ENCODE assay signal across 10 cellular contexts in the genomic region with DNA sequence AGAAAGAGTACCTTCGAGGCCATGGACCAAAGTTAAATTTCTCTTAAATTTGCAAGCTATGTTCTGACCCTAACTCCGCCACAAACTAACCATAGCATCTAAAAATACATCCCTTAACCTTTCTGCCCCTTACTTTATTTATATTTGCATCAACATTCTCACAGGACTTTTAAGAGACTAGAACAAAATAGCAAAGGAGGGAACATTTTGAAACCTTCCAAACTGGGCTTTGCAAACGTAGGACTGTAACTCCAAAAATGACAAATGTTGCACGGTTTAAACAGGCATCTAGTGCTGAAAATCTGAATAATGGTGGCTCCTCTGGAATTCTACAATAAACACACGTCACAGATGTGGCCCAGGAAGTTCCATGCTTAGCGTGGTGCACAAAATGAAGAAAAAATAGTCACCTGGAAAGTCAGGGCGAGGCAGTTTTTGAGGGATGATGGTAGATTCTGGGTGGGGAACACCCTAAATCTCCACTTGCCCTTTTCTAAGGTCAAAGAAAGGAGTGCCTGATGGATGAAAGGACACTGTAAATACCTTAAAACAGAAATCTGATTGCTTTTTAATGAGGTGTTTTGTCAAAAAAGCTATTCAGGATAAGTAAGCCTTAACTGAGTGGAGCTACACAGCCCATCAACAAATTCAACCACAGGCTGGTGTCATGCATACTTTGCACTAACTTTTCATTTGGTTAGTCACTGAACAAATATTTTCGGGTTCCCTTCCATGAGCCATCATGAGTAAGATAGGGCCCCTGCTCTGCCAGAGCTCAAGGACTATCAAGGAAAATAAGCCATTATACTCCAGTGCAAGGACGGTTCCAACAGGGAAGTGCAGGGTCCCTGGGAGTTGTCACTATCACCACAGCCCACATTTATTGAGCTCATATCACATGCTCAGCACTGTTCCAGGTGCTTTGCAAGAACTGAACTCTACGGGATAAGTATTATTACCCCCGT. TPM values are rescaled to one million over a fixed set of nuclear protein-coding genes. Genes with fewer than 3 reads are reported as not detected.
DNase-seq lines count a peak whose midpoint lies in the region; ATAC-seq, FAIRE-seq and TF ChIP-seq lines count a peak whose summit lies in the region.
"Had no signal": no experiment of that assay in that cellular context is flagged by ENCODE, and none has a peak within 500 bp of the region (broad histone marks: within the 10 kb centered on the region; RNA-seq: fewer than 3 reads in every experiment).

No MANE protein-coding gene starts in this region.

- H3K4me3 Mint-ChIP-seq in IgD-negative memory B cell (peak overlapping the region in 3 of 4 donors; percentile 31 to 79 (median 77)), glutamatergic neuron (ENCODE audit: unreplicated experiment) (no peak overlapping the region)
- H3K4me3 Mint-ChIP-seq: dendritic cell treated with granulocyte-macrophage colony-stimulating factor and Interleukin-4, amounts not matched to agents 40 ng/mL and 50 ng/mL, for 4 days had no signal

- no peaks in the 10 kb centered on the region for H3K27me3 ChIP-seq in left lung

- peak overlapping the region; percentile 66 for H3K4me2 ChIP-seq in A549

- peaks cover 47% of the 10 kb centered on the region for H3K4me1 ChIP-seq in A549
- H3K4me1 ChIP-seq in left lung, result peaks cover 25 to 73% of the 10 kb centered on the region in 2 donors

- 23% methylated on average over 11 of the region's 11 CpGs for WGBS in A549 (ENCODE audit: missing lambda C conversion rate)

- H3K9me3 Mint-ChIP-seq in IgD-negative memory B cell (no peaks in the 10 kb centered on the region), glutamatergic neuron (ENCODE audit: unreplicated experiment) (no peaks in the 10 kb centered on the region)

- H3K27me3 Mint-ChIP-seq in IgD-negative memory B cell, result no peaks in the 10 kb centered on the region
- no peaks in the 10 kb centered on the region for H3K27me3 Mint-ChIP-seq in glutamatergic neuron (ENCODE audit: unreplicated experiment)
- H3K27me3 Mint-ChIP-seq: dendritic cell treated with granulocyte-macrophage colony-stimulating factor and Interleukin-4, amounts not matched to agents 40 ng/mL and 50 ng/mL, for 4 days had no signal

- H3K9me3 ChIP-seq in A549 (no peaks in the 10 kb centered on the region), left lung (no peaks in the 10 kb centered on the region)

- DNase-seq in A549 (ENCODE audit: low read depth in 1 of 2, low spot score in 1 of 2) (peak; percentile 75 to 78), caudate nucleus (lab: John Stamatoyannopoulos, UW) (no peak), left lung (no peak), glutamatergic neuron (no peak), NCI-H187 (lab: John Stamatoyannopoulos, UW) (no peak)
- DNase-seq: KBM-7 had no signal

- H3K4me1 Mint-ChIP-seq in IgD-negative memory B cell (peaks cover 66 to 85% (median 82%) of the 10 kb centered on the region in 3 donors), glutamatergic neuron (ENCODE audit: low read depth, unreplicated experiment) (peaks cover 4% of the 10 kb centered on the region)

- peaks cover 7% of the 10 kb centered on the region for H3K36me3 Mint-ChIP-seq in IgD-negative memory B cell
- H3K36me3 Mint-ChIP-seq in glutamatergic neuron (ENCODE audit: unreplicated experiment), result no peaks in the 10 kb centered on the region

- no peak for TF ChIP-seq POLR2A in A549 (IDR thresholded peaks at IDR 0.05; ENCODE audit: low read length)

- CTCF ChIA-PET in A549 (lab: Yijun Ruan, JAX), result interaction anchor here (0.8 to 0.9 kb wide), 2 partner anchors 22 to 160 kb away, joined by 3 read pairs; no protein-coding TSS in a partner anchor

- ATAC-seq in A549 (peak; percentile 92 to 94), left lung (peak; percentile 85), GM18502 (IDR thresholded peaks at IDR 0.05; ENCODE audit: poor library complexity, unreplicated experiment) (no peak), GM21360 (IDR thresholded peaks at IDR 0.05; ENCODE audit: unreplicated experiment) (no peak)

- no peaks in the 10 kb centered on the region for H3K36me3 ChIP-seq in left lung

- intact Hi-C loops in left lung (cut with DNase I), result no loop called here

- TF ChIP-seq RAD21 in A549 (conservative IDR thresholded peaks at IDR 0.05 in 1 of 2, IDR thresholded peaks at IDR 0.05 in 1 of 2), result 0 out of 5 replicates have a peak, but pooled peaks of 1 of the 2 experiments have one; percentile 6

- H3K4me3 ChIP-seq in A549, result no peak overlapping the region
- H3K4me3 ChIP-seq in left lung, result no peak overlapping the region

- POLR2A ChIA-PET in A549 (lab: Yijun Ruan, JAX), result interaction anchor here (0.5 to 1.2 kb wide), 5 partner anchors 19 to 466 kb away, joined by 3 to 5 read pairs (median 4); a partner anchor contains a TSS

- TF ChIP-seq EP300 in A549 (IDR thresholded peaks at IDR 0.05), result no peak

- H3K27ac Mint-ChIP-seq in IgD-negative memory B cell (peak overlapping the region; percentile 32 to 76 (median 71)), glutamatergic neuron (ENCODE audit: unreplicated experiment) (no peak overlapping the region)

- no peak for FAIRE-seq in A549 (lab: Jason Lieb, UNC)

- peak overlapping the region; percentile 46 to 74; a peak in 5 of 6 replicates for H3K27ac ChIP-seq in A549
- H3K27ac ChIP-seq in caudate nucleus (ENCODE audit: low read depth, low read length), result peak overlapping the region; percentile 37
- H3K27ac ChIP-seq in left lung, result peak overlapping the region; percentile 1 to 30

- TF ChIP-seq CTCF in A549 (IDR thresholded peaks at IDR 0.05) (no peak), left lung (IDR thresholded peaks at IDR 0.05) (no peak), glutamatergic neuron (IDR thresholded peaks at IDR 0.05; ENCODE audit: partially characterized antibody, unreplicated experiment) (no peak)

TF ChIP-seq in A549, 52 proteins besides CTCF, POLR2A, EP300 and RAD21 (continues in another document):
- TF ChIP-seq MYC (IDR thresholded peaks at IDR 0.05; ENCODE audit: borderline replicate concordance, low read length), result peak; percentile 30; the same call in 1 of the 2 replicates
- no peak for TF ChIP-seq FOXS1 (CRISPR knock-in tag; IDR thresholded peaks at IDR 0.05)
- TF ChIP-seq HEYL (CRISPR knock-in tag; IDR thresholded peaks at IDR 0.05), result no peak
- TF ChIP-seq, protein P1, sequence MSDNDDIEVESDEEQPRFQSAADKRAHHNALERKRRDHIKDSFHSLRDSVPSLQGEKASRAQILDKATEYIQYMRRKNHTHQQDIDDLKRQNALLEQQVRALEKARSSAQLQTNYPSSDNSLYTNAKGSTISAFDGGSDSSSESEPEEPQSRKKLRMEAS (IDR thresholded peaks at IDR 0.05), result peak; percentile 58; the same call in 1 of the 2 replicates
- TF ChIP-seq, protein P2, sequence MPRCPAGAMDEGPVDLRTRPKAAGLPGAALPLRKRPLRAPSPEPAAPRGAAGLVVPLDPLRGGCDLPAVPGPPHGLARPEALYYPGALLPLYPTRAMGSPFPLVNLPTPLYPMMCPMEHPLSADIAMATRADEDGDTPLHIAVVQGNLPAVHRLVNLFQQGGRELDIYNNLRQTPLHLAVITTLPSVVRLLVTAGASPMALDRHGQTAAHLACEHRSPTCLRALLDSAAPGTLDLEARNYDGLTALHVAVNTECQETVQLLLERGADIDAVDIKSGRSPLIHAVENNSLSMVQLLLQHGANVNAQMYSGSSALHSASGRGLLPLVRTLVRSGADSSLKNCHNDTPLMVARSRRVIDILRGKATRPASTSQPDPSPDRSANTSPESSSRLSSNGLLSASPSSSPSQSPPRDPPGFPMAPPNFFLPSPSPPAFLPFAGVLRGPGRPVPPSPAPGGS (IDR thresholded peaks at IDR 0.05), result no peak
- TF ChIP-seq NFE2L2 (conservative IDR thresholded peaks at IDR 0.05; ENCODE audit: low read length), result no peak
- no peak for TF ChIP-seq HOXA7 (CRISPR knock-in tag; IDR thresholded peaks at IDR 0.05)
- no peak for TF ChIP-seq KDM1A (IDR thresholded peaks at IDR 0.05; ENCODE audit: low read depth)
- TF ChIP-seq ZSCAN20 (CRISPR knock-in tag; IDR thresholded peaks at IDR 0.05), result no peak
- TF ChIP-seq, protein P3, sequence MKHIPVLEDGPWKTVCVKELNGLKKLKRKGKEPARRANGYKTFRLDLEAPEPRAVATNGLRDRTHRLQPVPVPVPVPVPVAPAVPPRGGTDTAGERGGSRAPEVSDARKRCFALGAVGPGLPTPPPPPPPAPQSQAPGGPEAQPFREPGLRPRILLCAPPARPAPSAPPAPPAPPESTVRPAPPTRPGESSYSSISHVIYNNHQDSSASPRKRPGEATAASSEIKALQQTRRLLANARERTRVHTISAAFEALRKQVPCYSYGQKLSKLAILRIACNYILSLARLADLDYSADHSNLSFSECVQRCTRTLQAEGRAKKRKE (CRISPR knock-in tag; IDR thresholded peaks at IDR 0.05; ENCODE audit: low read depth), result no peak
- no peak for TF ChIP-seq SMC3 (IDR thresholded peaks at IDR 0.05)
- TF ChIP-seq EHMT2 (IDR thresholded peaks at IDR 0.05; ENCODE audit: low read depth), result no peak
- TF ChIP-seq ZC3H11A (IDR thresholded peaks at IDR 0.05), result no peak
- TF ChIP-seq, protein P4, sequence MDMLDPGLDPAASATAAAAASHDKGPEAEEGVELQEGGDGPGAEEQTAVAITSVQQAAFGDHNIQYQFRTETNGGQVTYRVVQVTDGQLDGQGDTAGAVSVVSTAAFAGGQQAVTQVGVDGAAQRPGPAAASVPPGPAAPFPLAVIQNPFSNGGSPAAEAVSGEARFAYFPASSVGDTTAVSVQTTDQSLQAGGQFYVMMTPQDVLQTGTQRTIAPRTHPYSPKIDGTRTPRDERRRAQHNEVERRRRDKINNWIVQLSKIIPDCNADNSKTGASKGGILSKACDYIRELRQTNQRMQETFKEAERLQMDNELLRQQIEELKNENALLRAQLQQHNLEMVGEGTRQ (IDR thresholded peaks at IDR 0.05), result no peak
- no peak for TF ChIP-seq CBX8 (IDR thresholded peaks at IDR 0.05)
- TF ChIP-seq RFX5 (IDR thresholded peaks at IDR 0.05), result no peak
- no peak for TF ChIP-seq KDM5A (IDR thresholded peaks at IDR 0.05)
- no peak for TF ChIP-seq CEBPB (IDR thresholded peaks at IDR 0.05)

RNA-seq across cellular contexts. Expression of a gene that starts 21.2 kb away (rescaled TPM):
- polyA plus RNA-seq in A549 (2011; rRNA removed) (28.2 and 46.4 TPM in 2 replicates), A549 (2017; fragmentation: RNase III; extraction: RNeasy Plus Mini Kit Qiagen cat#74134 plus additional on column Dnase treatment) (35.7 to 37.8 TPM (median 37.6 TPM) in 3 replicates), IgD-negative memory B cell (153 TPM)
- 28.5 and 35.8 TPM in 2 replicates for polyA plus RNA-seq in A549 (2012; cell fraction: cytosol; rRNA removed)
- polyA plus RNA-seq in A549 (2012; cell fraction: nucleus; rRNA removed), result 40.6 and 59.5 TPM in 2 replicates
- polyA minus RNA-seq in A549 (2011; rRNA and poly(A)+ RNA removed), result 43.7 and 44.1 TPM in 2 replicates
- total RNA-seq in left lung (10 to 100 TPM; 58.3 to 86.0 TPM), glutamatergic neuron (ENCODE audit: unreplicated experiment) (89.9 TPM)

Comparison
In these comparisons a context has a peak if more than half of its experiments do, and no peak if none do; other contexts are left out.
1. ATAC-seq: peak in A549 (2 of 2) and left lung (single experiment); none in GM18502 (single experiment) and GM21360 (single experiment).
2. DNase-seq: peak in A549 (2 of 2); none in caudate nucleus (0 of 61), left lung (0 of 2), glutamatergic neuron (single experiment) and NCI-H187 (0 of 2).
3. Peak in every context shown above with its lines, with median percentiles within 50 percentile points of each other: H3K27ac ChIP-seq.